14 cellular contexts compared by ENCODE assay signal in genomic region chr14:64958201-64958600, GRCh38. TPM values are rescaled to one million over a fixed set of nuclear protein-coding genes. Genes with fewer than 3 reads are reported as not detected.
DNase-seq lines count a peak whose midpoint lies in the region; ATAC-seq and TF ChIP-seq lines count a peak whose summit lies in the region.
"Had no signal": no experiment of that assay in that cellular context is flagged by ENCODE, and none has a peak within 500 bp of the region (broad histone marks: within the 10 kb centered on the region; RNA-seq: fewer than 3 reads in every experiment).

No MANE protein-coding gene starts in this region.

- H4K20me1 ChIP-seq in Karpas-422 (ENCODE audit: insufficient read depth, low read depth, low read length) (peaks cover 9% of the 10 kb centered on the region; the same call in 1 of the 2 replicates), smooth muscle cell (ENCODE audit: low read depth) (peaks cover 18% of the 10 kb centered on the region)

- TF ChIP-seq CTCF in esophagus squamous epithelium (IDR thresholded peaks at IDR 0.05) (no peak), sigmoid colon (IDR thresholded peaks at IDR 0.05) (no peak), mucosa of descending colon (IDR thresholded peaks at IDR 0.05) (no peak), smooth muscle cell (IDR thresholded peaks at IDR 0.05; ENCODE audit: borderline replicate concordance, insufficient read depth, poor library complexity, severe bottlenecking) (no peak)

- no peaks in the 10 kb centered on the region for H3K9me2 ChIP-seq in Karpas-422 (replicated peaks; ENCODE audit: insufficient read depth, low read length)

- no peaks in the 10 kb centered on the region for H3K9me3 ChIP-seq in esophagus squamous epithelium
- H3K9me3 ChIP-seq in sigmoid colon, result no peaks in the 10 kb centered on the region
- H3K9me3 ChIP-seq in mucosa of descending colon, result no peaks in the 10 kb centered on the region
- H3K9me3 ChIP-seq in Karpas-422 (ENCODE audit: low read length), result no peaks in the 10 kb centered on the region
- no peaks in the 10 kb centered on the region for H3K9me3 ChIP-seq in smooth muscle cell (replicated peaks; ENCODE audit: low read depth)
- H3K9me3 ChIP-seq: A549, BE2C, HAP-1 had no signal

- H3K27ac ChIP-seq in angular gyrus (ENCODE audit: low read depth, low read length) (peak overlapping the region; percentile 14), esophagus squamous epithelium (peak overlapping the region in 3 of 4 donors; percentile 34 to 45 (median 40)), sigmoid colon (no peak overlapping the region), Karpas-422 (ENCODE audit: low read length) (no peak overlapping the region), smooth muscle cell (ENCODE audit: low read depth) (no peak overlapping the region)
- H3K27ac ChIP-seq: A549, C4-2B had no signal

- H3K4me2 ChIP-seq in Karpas-422 (ENCODE audit: low read depth, low read length, poor library complexity, severe bottlenecking), result no peak overlapping the region
- no peak overlapping the region for H3K4me2 ChIP-seq in smooth muscle cell
- H3K4me2 ChIP-seq: A549 had no signal

- H3K9ac ChIP-seq in Karpas-422 (ENCODE audit: low read length) (no peak overlapping the region), smooth muscle cell (ENCODE audit: low read depth) (no peak overlapping the region)

- TF ChIP-seq POLR2A in esophagus squamous epithelium (IDR thresholded peaks at IDR 0.05), result no peak
- TF ChIP-seq POLR2A in sigmoid colon (IDR thresholded peaks at IDR 0.05), result no peak

- TF ChIP-seq EP300 in sigmoid colon (IDR thresholded peaks at IDR 0.05), result no peak

- intact Hi-C loops in esophagus squamous epithelium (cut with DNase I), result no loop called here
- intact Hi-C loops in sigmoid colon (cut with DNase I), result no loop called here
- intact Hi-C loops in mucosa of descending colon (cut with DNase I, micrococcal nuclease), result no loop called here

- DNase-seq in esophagus squamous epithelium (lab: John Stamatoyannopoulos, UW) (no peak), sigmoid colon (peak; percentile 11), mucosa of descending colon (no peak), Karpas-422 (no peak), smooth muscle cell (lab: John Stamatoyannopoulos, UW; ENCODE audit: unreplicated experiment) (no peak)
- DNase-seq: BE2C; CD4-positive, alpha-beta memory T cell; DMS79 treated with DMSO at 0.1 percent for 48 hours; EL; GOT3 had no signal

- H2AFZ ChIP-seq in Karpas-422 (ENCODE audit: low read length) (no peak overlapping the region), smooth muscle cell (ENCODE audit: low read depth) (no peak overlapping the region)

- peaks cover 18 to 59% (median 19%) of the 10 kb centered on the region in 3 donors for H3K4me1 ChIP-seq in esophagus squamous epithelium
- no peaks in the 10 kb centered on the region for H3K4me1 ChIP-seq in sigmoid colon
- no peaks in the 10 kb centered on the region for H3K4me1 ChIP-seq in mucosa of descending colon (ENCODE audit: low read depth)
- H3K4me1 ChIP-seq in Karpas-422 (ENCODE audit: low read length), result peaks cover 14% of the 10 kb centered on the region
- peaks cover 2% of the 10 kb centered on the region for H3K4me1 ChIP-seq in smooth muscle cell (ENCODE audit: low read depth)
- H3K4me1 ChIP-seq: A549, HAP-1 had no signal

- no peaks in the 10 kb centered on the region for H3K27me3 ChIP-seq in esophagus squamous epithelium
- H3K27me3 ChIP-seq in sigmoid colon, result no peaks in the 10 kb centered on the region
- no peaks in the 10 kb centered on the region for H3K27me3 ChIP-seq in Karpas-422 (ENCODE audit: low read length)
- no peaks in the 10 kb centered on the region for H3K27me3 ChIP-seq in smooth muscle cell (ENCODE audit: low read depth)
- H3K27me3 ChIP-seq: BE2C had no signal

- H3K79me2 ChIP-seq in Karpas-422 (ENCODE audit: low read length), result no peaks in the 10 kb centered on the region
- no peaks in the 10 kb centered on the region for H3K79me2 ChIP-seq in smooth muscle cell (ENCODE audit: low read depth)

- WGBS in esophagus squamous epithelium, 2 donors, result 77 to 100% methylated on average over 1 to 2 of the region's 2 CpGs
- 93 to 98% methylated on average over 2 of the region's 2 CpGs for WGBS in sigmoid colon, 2 donors
- 71% methylated on average over 2 of the region's 2 CpGs for WGBS in smooth muscle cell (ENCODE audit: low lambda C conversion rate)

- no peaks in the 10 kb centered on the region for H3F3A ChIP-seq in smooth muscle cell (ENCODE audit: low read depth)

- no peak for ATAC-seq in mucosa of descending colon
- ATAC-seq: A549 had no signal

- H3K4me3 ChIP-seq in esophagus squamous epithelium (no peak overlapping the region), sigmoid colon (no peak overlapping the region), mucosa of descending colon (no peak overlapping the region), Karpas-422 (ENCODE audit: low read length) (no peak overlapping the region), smooth muscle cell (no peak overlapping the region)
- H3K4me3 ChIP-seq: A549, HAP-1 had no signal

- peaks cover 0 to 5% (median 0%) of the 10 kb centered on the region in 3 donors for H3K36me3 ChIP-seq in esophagus squamous epithelium
- no peaks in the 10 kb centered on the region for H3K36me3 ChIP-seq in sigmoid colon
- no peaks in the 10 kb centered on the region for H3K36me3 ChIP-seq in mucosa of descending colon (ENCODE audit: low read depth)
- no peaks in the 10 kb centered on the region for H3K36me3 ChIP-seq in Karpas-422 (ENCODE audit: insufficient read depth, low read length)
- H3K36me3 ChIP-seq in smooth muscle cell (ENCODE audit: low read depth), result no peaks in the 10 kb centered on the region
- H3K36me3 ChIP-seq: BE2C had no signal

RNA-seq across cellular contexts. Expression of gene RAB15, which starts 13.9 kb away (rescaled TPM):
- total RNA-seq in esophagus squamous epithelium, result 1 to 10 TPM; 2.5 to 7.0 (median 5.2) TPM
- 10 to 100 TPM in 1 of 4 donors, 1 to 10 TPM in 3; 1.8 to 11.6 (median 4.0) TPM for total RNA-seq in sigmoid colon
- polyA plus RNA-seq in sigmoid colon, result 10 to 100 TPM; 28.9 to 31.8 (median 29.4) TPM
- total RNA-seq in mucosa of descending colon, result 10 to 100 TPM; 21.2 to 46.1 (median 24.0) TPM
- total RNA-seq in Karpas-422 (2014; rRNA removed; shearing (Covaris generic); ENCODE audit: low replicate concordance), result 0.83 and 1.2 TPM in 2 replicates
- 7.1 and 10.3 TPM in 2 replicates for total RNA-seq in smooth muscle cell
- 7.7 and 16.7 TPM in 2 replicates for polyA plus RNA-seq in smooth muscle cell

RNA-seq across cellular contexts. Expression of gene GPX2, which starts 15.7 kb away (rescaled TPM):
- total RNA-seq in esophagus squamous epithelium, result 100 to 1,000 TPM in 3 of 4 donors, 10 to 100 TPM in 1; 97.1 to 273 (median 191) TPM
- total RNA-seq in sigmoid colon, result 1 to 10 TPM in 1 of 4 donors, not detected in 3; 1.9 TPM
- polyA plus RNA-seq in sigmoid colon, result 1,000 to 10,000 TPM in 1 of 3 donors, 100 to 1,000 TPM in 2; 336 to 1,392 (median 412) TPM
- 100 to 1,000 TPM; 171 to 590 (median 288) TPM for total RNA-seq in mucosa of descending colon
- total RNA-seq in Karpas-422 (2014; rRNA removed; shearing (Covaris generic); ENCODE audit: low replicate concordance), result not detected in 2 replicates
- total RNA-seq in smooth muscle cell, result 0.85 and 3.6 TPM in 2 replicates
- 0.30 and 1.3 TPM in 2 replicates for polyA plus RNA-seq in smooth muscle cell
- total RNA-seq: CD4-positive, alpha-beta memory T cell had no signal
- polyA plus RNA-seq: CD4-positive, alpha-beta memory T cell had no signal

RNA-seq across cellular contexts. Expression of gene FNTB, which starts 28.5 kb away (rescaled TPM):
- total RNA-seq in esophagus squamous epithelium, result 10 to 100 TPM; 16.2 to 20.4 (median 18.2) TPM
- total RNA-seq in sigmoid colon, result 10 to 100 TPM; 10.7 to 13.0 (median 11.9) TPM
- 1 to 10 TPM; 6.9 to 8.4 (median 8.3) TPM for polyA plus RNA-seq in sigmoid colon
- total RNA-seq in mucosa of descending colon, result 10 to 100 TPM; 14.5 to 18.3 (median 14.5) TPM
- total RNA-seq in Karpas-422 (2014; rRNA removed; shearing (Covaris generic); ENCODE audit: low replicate concordance), result 15.2 and 16.0 TPM in 2 replicates
- 9.3 and 11.0 TPM in 2 replicates for total RNA-seq in smooth muscle cell
- 14.8 and 16.3 TPM in 2 replicates for polyA plus RNA-seq in smooth muscle cell

RNA-seq across cellular contexts. Expression of gene CHURC1, which starts 43.9 kb away (rescaled TPM):
- 10 to 100 TPM; 28.9 to 74.7 (median 56.0) TPM for total RNA-seq in esophagus squamous epithelium
- total RNA-seq in sigmoid colon, result 100 to 1,000 TPM; 110 to 161 (median 142) TPM
- polyA plus RNA-seq in sigmoid colon, result 10 to 100 TPM; 41.8 to 46.2 (median 42.5) TPM
- 10 to 100 TPM; 52.4 to 66.5 (median 65.4) TPM for total RNA-seq in mucosa of descending colon
- total RNA-seq in Karpas-422 (2014; rRNA removed; shearing (Covaris generic); ENCODE audit: low replicate concordance), result 84.9 and 136 TPM in 2 replicates
- total RNA-seq in smooth muscle cell, result 31.8 and 48.8 TPM in 2 replicates
- polyA plus RNA-seq in smooth muscle cell, result 102 and 121 TPM in 2 replicates

Comparison
In these comparisons a context has a peak if more than half of its experiments do, and no peak if none do; other contexts are left out.
1. H3K27ac ChIP-seq: peak in angular gyrus (single experiment) and esophagus squamous epithelium (3 of 4); none in sigmoid colon (0 of 4), Karpas-422 (single experiment) and smooth muscle cell (single experiment).
2. RNA of gene GPX2, which starts 15.7 kb away (total RNA-seq): 171 to 590 TPM in mucosa of descending colon and 97.1 to 273 TPM in esophagus squamous epithelium; 0.85 to 3.6 TPM in smooth muscle cell, 1.9 TPM in sigmoid colon and not detected in Karpas-422; every median in the first group is over 10 times any median in the second.